Comparison of ENCODE assay signal across 21 cellular contexts in genomic region chr4:88429401-88429800, GRCh38. TPM values are rescaled to one million over a fixed set of nuclear protein-coding genes. Genes with fewer than 3 reads are reported as not detected.
DNase-seq lines count a peak whose midpoint lies in the region; ATAC-seq, FAIRE-seq and TF ChIP-seq lines count a peak whose summit lies in the region.
"Had no signal": no experiment of that assay in that cellular context is flagged by ENCODE, and none has a peak within 500 bp of the region (broad histone marks: within the 10 kb centered on the region; RNA-seq: fewer than 3 reads in every experiment).

No MANE protein-coding gene starts in this region.

- no peaks in the 10 kb centered on the region for H3K79me2 ChIP-seq in mammary epithelial cell (ENCODE audit: insufficient read depth, low read length)
- no peaks in the 10 kb centered on the region for H3K79me2 ChIP-seq in keratinocyte (ENCODE audit: control insufficient read depth, insufficient read depth, low read length)

- H3K4me1 Mint-ChIP-seq in MCF 10A (ENCODE audit: insufficient read depth, unreplicated experiment) = no peaks in the 10 kb centered on the region
- no peaks in the 10 kb centered on the region for H3K4me1 Mint-ChIP-seq in activated T-helper 17 cell treated with anti-CD3 and anti-CD28 coated beads, Interleukin-2, amount 50 U/mL, for 72 hours
- H3K4me1 Mint-ChIP-seq: CD14-positive monocyte had no signal

- peak; percentile 5 for FAIRE-seq in keratinocyte (lab: Jason Lieb, UNC)
- FAIRE-seq: GM19239, HTR-8/SVneo had no signal

- no peak overlapping the region for H3K4me2 ChIP-seq in mammary epithelial cell (ENCODE audit: insufficient read depth, low read depth, low read length)
- no peak overlapping the region for H3K4me2 ChIP-seq in keratinocyte (ENCODE audit: control insufficient read depth, extremely low read depth, insufficient read depth, low read depth, low read length)
- H3K4me2 ChIP-seq: BLaER1 had no signal

- TF ChIP-seq CTCF in mammary epithelial cell (conservative IDR thresholded peaks at IDR 0.05 in 1 of 2, IDR thresholded peaks at IDR 0.05 in 1 of 2; ENCODE audit: extremely low read depth in 1 of 2, insufficient read depth in 1 of 2, low read depth in 1 of 2, low read length in 2 of 2) (no peak), MCF 10A (IDR thresholded peaks at IDR 0.05; ENCODE audit: unreplicated experiment) (no peak), keratinocyte (optimal IDR thresholded peaks at IDR 0.05 in 1 of 3, IDR thresholded peaks at IDR 0.05 in 1 of 3, conservative IDR thresholded peaks at IDR 0.05 in 1 of 3; ENCODE audit: extremely low read depth in 1 of 3, insufficient read depth in 2 of 3, low read length in 3 of 3) (no peak)

- no peaks in the 10 kb centered on the region for H3K36me3 Mint-ChIP-seq in MCF 10A (ENCODE audit: insufficient read depth, unreplicated experiment)
- H3K36me3 Mint-ChIP-seq in activated T-helper 17 cell treated with anti-CD3 and anti-CD28 coated beads, Interleukin-2, amount 50 U/mL, for 72 hours (ENCODE audit: low read depth) = peaks cover 49% of the 10 kb centered on the region

- no peak overlapping the region for H3K27ac Mint-ChIP-seq in MCF 10A (ENCODE audit: low read depth, unreplicated experiment)
- H3K27ac Mint-ChIP-seq in activated T-helper 17 cell treated with anti-CD3 and anti-CD28 coated beads, Interleukin-2, amount 50 U/mL, for 72 hours = peak overlapping the region; percentile 13
- H3K27ac Mint-ChIP-seq: CD14-positive monocyte had no signal

- WGBS in mammary epithelial cell (ENCODE audit: low coverage, missing lambda C conversion rate) = 15% methylated on average over 1 of the region's 1 CpG
- WGBS in right cardiac atrium = 68% methylated on average over 1 of the region's 1 CpG

- H3K9me3 ChIP-seq in mammary epithelial cell (replicated peaks; ENCODE audit: insufficient read depth, low read length) (no peaks in the 10 kb centered on the region), keratinocyte (ENCODE audit: control insufficient read depth, low read depth, low read length) (no peaks in the 10 kb centered on the region), right cardiac atrium (ENCODE audit: control insufficient read depth, low read length) (no peaks in the 10 kb centered on the region)
- H3K9me3 ChIP-seq: HAP-1 had no signal

- CTCF ChIA-PET in mammary epithelial cell (lab: Charles Lee; ENCODE audit: low non-redundant PET) = no interaction called here
- CTCF ChIA-PET in MCF 10A (lab: Yijun Ruan, JAX) = interaction anchor here (0.9 kb wide), 1 partner anchor 473 kb away, joined by 3 read pairs; no protein-coding TSS in a partner anchor

- DNase-seq in mammary epithelial cell (peak; percentile 58), MCF 10A (ENCODE audit: unreplicated experiment) (no peak), keratinocyte (ENCODE audit: low read depth, low spot score) (no peak), right cardiac atrium (no peak), cerebellar nuclear complex (lab: John Stamatoyannopoulos, UW) (no peak)
- DNase-seq: 8988T; Calu3; CD4-positive, alpha-beta memory T cell; DMS79 treated with DMSO at 0.1 percent for 48 hours; GF-D8; GM23248; IMR-90 had no signal

- no TSS peak for BruUV-seq in mammary epithelial cell (replicated peaks; lab: Mats Ljungman, UMichigan)
- BruUV-seq in MCF 10A (replicated peaks; lab: Mats Ljungman, UMichigan) = no TSS peak

- dilution Hi-C loops in mammary epithelial cell (cut with HindIII; ENCODE audit: low sequenced_read_pairs) = no loop called here
- dilution Hi-C loops in keratinocyte (cut with MboI; ENCODE audit: extremely low pct_ligation_motif_present, low sequenced_read_pairs) = no loop called here

- no peaks in the 10 kb centered on the region for H3K27me3 ChIP-seq in mammary epithelial cell (ENCODE audit: insufficient read depth, low read length)
- no peaks in the 10 kb centered on the region for H3K27me3 ChIP-seq in keratinocyte (ENCODE audit: control insufficient read depth, extremely low read depth, insufficient read depth, low read length)
- no peaks in the 10 kb centered on the region for H3K27me3 ChIP-seq in right cardiac atrium (ENCODE audit: control insufficient read depth, insufficient read depth)
- H3K27me3 ChIP-seq: BLaER1 had no signal

- H3K4me3 ChIP-seq in mammary epithelial cell (replicated peaks in 1 of 3; ENCODE audit: insufficient read depth in 1 of 3, low read depth in 2 of 3, low read length in 3 of 3) (no peak overlapping the region), keratinocyte (ENCODE audit: control insufficient read depth in 2 of 3, extremely low read depth in 1 of 3, insufficient read depth in 2 of 3, low read depth in 1 of 3, low read length in 3 of 3) (no peak overlapping the region), right cardiac atrium (ENCODE audit: low read length) (no peak overlapping the region)
- H3K4me3 ChIP-seq: BLaER1, GM23248, HAP-1 had no signal

- no peaks in the 10 kb centered on the region for H4K20me1 ChIP-seq in mammary epithelial cell (ENCODE audit: insufficient read depth, low read length)
- H4K20me1 ChIP-seq in keratinocyte (ENCODE audit: control insufficient read depth, extremely low read depth, insufficient read depth, low read length) = no peaks in the 10 kb centered on the region
- H4K20me1 ChIP-seq: BLaER1 had no signal

- no peak for ATAC-seq in activated T-helper 17 cell treated with anti-CD3 and anti-CD28 coated beads, Interleukin-2, amount 50 U/mL, for 72 hours (replicated peaks)
- ATAC-seq in right cardiac atrium (no peak), esophagus mucosa (no peak), GM18502 (IDR thresholded peaks at IDR 0.05; ENCODE audit: poor library complexity, unreplicated experiment) (no peak)

- no peaks in the 10 kb centered on the region for H3K27me3 Mint-ChIP-seq in MCF 10A (ENCODE audit: insufficient read depth, unreplicated experiment)
- H3K27me3 Mint-ChIP-seq in activated T-helper 17 cell treated with anti-CD3 and anti-CD28 coated beads, Interleukin-2, amount 50 U/mL, for 72 hours = no peaks in the 10 kb centered on the region
- H3K27me3 Mint-ChIP-seq: CD4-positive, alpha-beta memory T cell had no signal

- no peak overlapping the region for H3K27ac ChIP-seq in mammary epithelial cell (ENCODE audit: insufficient read depth, low read depth, low read length)
- H3K27ac ChIP-seq in keratinocyte (ENCODE audit: control insufficient read depth, insufficient read depth, low read length) = no peak overlapping the region
- no peak overlapping the region for H3K27ac ChIP-seq in right cardiac atrium (ENCODE audit: low read length)
- H3K27ac ChIP-seq: BLaER1, GM23248, HL-60 had no signal

- H3K4me1 ChIP-seq in mammary epithelial cell (ENCODE audit: insufficient read depth, low read length) (no peaks in the 10 kb centered on the region), keratinocyte (ENCODE audit: control insufficient read depth, extremely low read depth, insufficient read depth, low read length) (no peaks in the 10 kb centered on the region), right cardiac atrium (ENCODE audit: control insufficient read depth, insufficient read depth, low read length) (no peaks in the 10 kb centered on the region)
- H3K4me1 ChIP-seq: BLaER1, HAP-1 had no signal

- in situ Hi-C loops in mammary epithelial cell (cut with MboI; ENCODE audit: low sequenced_read_pairs in 2 of 2) = no loop called here

- no peak overlapping the region for H3K9ac ChIP-seq in mammary epithelial cell (ENCODE audit: insufficient read depth, low read length)
- no peak overlapping the region for H3K9ac ChIP-seq in keratinocyte (ENCODE audit: control insufficient read depth, extremely low read depth, insufficient read depth, low read length)
- H3K9ac ChIP-seq: BLaER1, GM23248 had no signal

- H3K4me3 Mint-ChIP-seq in MCF 10A (ENCODE audit: unreplicated experiment) = no peak overlapping the region
- no peak overlapping the region for H3K4me3 Mint-ChIP-seq in activated T-helper 17 cell treated with anti-CD3 and anti-CD28 coated beads, Interleukin-2, amount 50 U/mL, for 72 hours
- H3K4me3 Mint-ChIP-seq: CD14-positive monocyte; CD4-positive, alpha-beta memory T cell had no signal

- H3K9me1 ChIP-seq in keratinocyte (ENCODE audit: control insufficient read depth, extremely low read depth, insufficient read depth, low read length) = no peaks in the 10 kb centered on the region

- POLR2A ChIA-PET in MCF 10A (lab: Yijun Ruan, JAX) = interaction anchor here (0.9 kb wide), 1 partner anchor 9 kb away, joined by 4 read pairs; no protein-coding TSS in a partner anchor

- H3K9me3 Mint-ChIP-seq in MCF 10A (ENCODE audit: unreplicated experiment) = no peaks in the 10 kb centered on the region
- no peaks in the 10 kb centered on the region for H3K9me3 Mint-ChIP-seq in activated T-helper 17 cell treated with anti-CD3 and anti-CD28 coated beads, Interleukin-2, amount 50 U/mL, for 72 hours

- intact Hi-C loops in mammary epithelial cell (cut with micrococcal nuclease) = no loop called here
- intact Hi-C loops in MCF 10A (cut with micrococcal nuclease) = no loop called here
- intact Hi-C loops in right cardiac atrium (cut with DNase I) = no loop called here

- H2AFZ ChIP-seq in mammary epithelial cell (ENCODE audit: low read depth, low read length) (no peak overlapping the region), keratinocyte (ENCODE audit: control insufficient read depth, low read length) (no peak overlapping the region)
- H2AFZ ChIP-seq: GM23248 had no signal

- H3K36me3 ChIP-seq in mammary epithelial cell (ENCODE audit: insufficient read depth, low read length) (no peaks in the 10 kb centered on the region), keratinocyte (ENCODE audit: control insufficient read depth in 2 of 2, extremely low read depth in 1 of 2, insufficient read depth in 2 of 2, low read length in 2 of 2) (peaks cover 0 to 2% of the 10 kb centered on the region in 2 experiments)
- H3K36me3 ChIP-seq: BLaER1, HAP-1 had no signal

RNA-seq across cellular contexts. Expression of gene HERC5, which starts 27.5 kb away (rescaled TPM):
- total RNA-seq in mammary epithelial cell (1 to 10 TPM in 1 of 2 donors, under 1 TPM in 1; 0.67 to 1.1 TPM), MCF 10A (2022) (0.54 and 0.63 TPM in 2 replicates), right cardiac atrium (1 to 10 TPM; 3.2 to 4.6 (median 3.8) TPM), esophagus mucosa (0.80 TPM)
- polyA plus RNA-seq in mammary epithelial cell (0.99 TPM), keratinocyte (1.8 to 3.4 TPM (median 2.7 TPM) in 3 replicates), right cardiac atrium (2.8 TPM)
- polyA minus RNA-seq in mammary epithelial cell (0.83 TPM), keratinocyte (0.59 to 4.0 TPM (median 2.2 TPM) in 3 replicates)
- total RNA-seq in activated T-helper 17 cell treated with anti-CD3 and anti-CD28 coated beads, Interleukin-2, amount 50 U/mL, for 72 hours = 10 to 100 TPM; 26.1 to 26.9 TPM
- polyA plus RNA-seq in keratinocyte (2011; ENCODE audit: low read depth) = 0.54 TPM
- polyA plus RNA-seq in keratinocyte (2011; cell fraction: cytosol; rRNA removed) = 1.4 and 2.6 TPM in 2 replicates
- 1.6 and 2.3 TPM in 2 replicates for polyA plus RNA-seq in keratinocyte (2011; cell fraction: nucleus; rRNA removed)
- 0.52 and 3.4 TPM in 2 replicates for polyA plus RNA-seq in keratinocyte (2012; ENCODE audit: low replicate concordance)
- 1.2 TPM for polyA minus RNA-seq in keratinocyte (2011; cell fraction: cytosol; rRNA and poly(A)+ RNA removed)
- 1.3 and 2.2 TPM in 2 replicates for polyA minus RNA-seq in keratinocyte (2011; cell fraction: nucleus; rRNA and poly(A)+ RNA removed)
- polyA plus RNA-seq: IMR-90 had no signal

RNA-seq across cellular contexts. Expression of gene HERC6, which starts 50.7 kb away (rescaled TPM):
- total RNA-seq in mammary epithelial cell (10 to 100 TPM in 1 of 2 donors, 1 to 10 TPM in 1; 7.6 to 10.2 TPM), MCF 10A (2022) (1.7 and 2.4 TPM in 2 replicates), right cardiac atrium (10 to 100 TPM in 1 of 4 donors, 1 to 10 TPM in 3; 7.7 to 10.9 (median 9.8) TPM), esophagus mucosa (19.5 TPM)
- polyA plus RNA-seq in mammary epithelial cell (7.0 TPM), keratinocyte (33.9 to 36.0 TPM (median 34.1 TPM) in 3 replicates), right cardiac atrium (5.1 TPM)
- polyA minus RNA-seq in mammary epithelial cell (1.9 TPM), keratinocyte (91.6 to 124 TPM (median 109 TPM) in 3 replicates)
- total RNA-seq in activated T-helper 17 cell treated with anti-CD3 and anti-CD28 coated beads, Interleukin-2, amount 50 U/mL, for 72 hours = 1 to 10 TPM; 5.7 to 6.8 TPM
- polyA plus RNA-seq in keratinocyte (2011; ENCODE audit: low read depth) = 1.8 TPM
- polyA plus RNA-seq in keratinocyte (2011; cell fraction: cytosol; rRNA removed) = 17.9 and 31.1 TPM in 2 replicates
- 29.8 and 31.6 TPM in 2 replicates for polyA plus RNA-seq in keratinocyte (2011; cell fraction: nucleus; rRNA removed)
- 2.0 and 28.6 TPM in 2 replicates for polyA plus RNA-seq in keratinocyte (2012; ENCODE audit: low replicate concordance)
- 45.7 TPM for polyA minus RNA-seq in keratinocyte (2011; cell fraction: cytosol; rRNA and poly(A)+ RNA removed)
- 30.4 and 52.4 TPM in 2 replicates for polyA minus RNA-seq in keratinocyte (2011; cell fraction: nucleus; rRNA and poly(A)+ RNA removed)

Comparison
In these comparisons a context has a peak if more than half of its experiments do, and no peak if none do; other contexts are left out.
1. RNA of gene HERC5, which starts 27.5 kb away (total RNA-seq): 26.1 to 26.9 TPM in activated T-helper 17 cell treated with anti-CD3 and anti-CD28 coated beads, Interleukin-2, amount 50 U/mL, for 72 hours; 3.2 to 4.6 TPM in right cardiac atrium, 0.67 to 1.1 TPM in mammary epithelial cell, 0.80 TPM in esophagus mucosa (single experiment) and 0.54 to 0.63 TPM in MCF 10A; every median in the first group is over 4 times any median in the second.